Comparison of ENCODE assay signal across 12 cellular contexts in genomic region chr17:64277831-64278562, GRCh38. TPM values are rescaled to one million over a fixed set of nuclear protein-coding genes. Genes with fewer than 3 reads are reported as not detected.
DNase-seq lines count a peak whose midpoint lies in the region; ATAC-seq and TF ChIP-seq lines count a peak whose summit lies in the region.
"Had no signal": no experiment of that assay in that cellular context is flagged by ENCODE, and none has a peak within 500 bp of the region (broad histone marks: within the 10 kb centered on the region; RNA-seq: fewer than 3 reads in every experiment).

No MANE protein-coding gene starts in this region.

- peaks cover 0 to 8% (median 4%) of the 10 kb centered on the region in 4 donors for H3K4me1 ChIP-seq in liver (ENCODE audit: control insufficient read depth in 4 of 4, insufficient read depth in 4 of 4, low read length in 3 of 4)

- no peaks in the 10 kb centered on the region for H3K9me3 ChIP-seq in liver (ENCODE audit: control insufficient read depth in 4 of 4, low read length in 3 of 4)
- H3K9me3 ChIP-seq: MG63 had no signal

- 87% methylated on average over 7 of the region's 7 CpGs for WGBS in liver

- H3K27me3 Mint-ChIP-seq in HFFc6 (ENCODE audit: insufficient read depth): no peaks in the 10 kb centered on the region; the same call in 1 of the 2 replicates
- H3K27me3 Mint-ChIP-seq: activated CD4-positive, alpha-beta memory T cell treated with anti-CD3 and anti-CD28 coated beads, Interleukin-2, amount 10 ng/mL, durations not matched to agents 7 days and 5 days; activated naive CD8-positive, alpha-beta T cell treated with anti-CD3 and anti-CD28 coated beads, Interleukin-2, amount 10 ng/mL, durations not matched to agents 7 days and 5 days; naive B cell had no signal

- TF ChIP-seq CTCF in liver (IDR thresholded peaks at IDR 0.05; ENCODE audit: low read depth, low read length, missing input control) (no peak), HFFc6 (IDR thresholded peaks at IDR 0.05) (no peak)

- no peak overlapping the region; the same call in 1 of the 2 replicates for H3K27ac Mint-ChIP-seq in HFFc6
- H3K27ac Mint-ChIP-seq: activated CD4-positive, alpha-beta memory T cell treated with anti-CD3 and anti-CD28 coated beads, Interleukin-2, amount 10 ng/mL, durations not matched to agents 7 days and 5 days; activated naive CD8-positive, alpha-beta T cell treated with anti-CD3 and anti-CD28 coated beads, Interleukin-2, amount 10 ng/mL, durations not matched to agents 7 days and 5 days had no signal

- no peaks in the 10 kb centered on the region for H3K27me3 ChIP-seq in liver (ENCODE audit: control insufficient read depth in 4 of 4, insufficient read depth in 4 of 4, low read length in 3 of 4)
- H3K27me3 ChIP-seq: MG63 had no signal

- H3K36me3 ChIP-seq in liver (ENCODE audit: control insufficient read depth in 4 of 4, insufficient read depth in 3 of 4, low read depth in 1 of 4, low read length in 3 of 4): no peaks in the 10 kb centered on the region
- H3K36me3 ChIP-seq: MG63 had no signal

- no peaks in the 10 kb centered on the region for H3K9me3 Mint-ChIP-seq in HFFc6
- H3K9me3 Mint-ChIP-seq: activated CD4-positive, alpha-beta memory T cell treated with anti-CD3 and anti-CD28 coated beads, Interleukin-2, amount 10 ng/mL, durations not matched to agents 7 days and 5 days; activated naive CD8-positive, alpha-beta T cell treated with anti-CD3 and anti-CD28 coated beads, Interleukin-2, amount 10 ng/mL, durations not matched to agents 7 days and 5 days; naive B cell had no signal

- TF ChIP-seq RAD21 in liver (IDR thresholded peaks at IDR 0.05): peak in 1 of 2 donors; percentile 7

- H3K4me3 ChIP-seq in liver (ENCODE audit: low read depth in 1 of 3, low read length in 3 of 3): no peak overlapping the region
- H3K4me3 ChIP-seq: MG63 had no signal

- peaks cover 18% of the 10 kb centered on the region for H3K4me1 Mint-ChIP-seq in HFFc6 (ENCODE audit: low read depth)

- no peak overlapping the region for H3K9ac ChIP-seq in liver (ENCODE audit: low read depth in 1 of 2, low read length in 2 of 2)

- H3K27ac ChIP-seq in cingulate gyrus (ENCODE audit: low read depth, low read length): peak overlapping the region; percentile 55
- no peak overlapping the region for H3K27ac ChIP-seq in liver (ENCODE audit: low read depth in 1 of 2, low read length in 2 of 2)

- no peaks in the 10 kb centered on the region for H3K36me3 Mint-ChIP-seq in HFFc6 (ENCODE audit: low read depth)
- H3K36me3 Mint-ChIP-seq: activated naive CD8-positive, alpha-beta T cell treated with anti-CD3 and anti-CD28 coated beads, Interleukin-2, amount 10 ng/mL, durations not matched to agents 7 days and 5 days; naive B cell had no signal

- ATAC-seq in HG02642 (IDR thresholded peaks at IDR 0.05; ENCODE audit: poor library complexity, unreplicated experiment) (no peak), HG03457 (IDR thresholded peaks at IDR 0.05; ENCODE audit: unreplicated experiment) (no peak)

- no peak overlapping the region for H3K4me3 Mint-ChIP-seq in HFFc6
- H3K4me3 Mint-ChIP-seq: activated CD4-positive, alpha-beta memory T cell treated with anti-CD3 and anti-CD28 coated beads, Interleukin-2, amount 10 ng/mL, durations not matched to agents 7 days and 5 days; activated naive CD8-positive, alpha-beta T cell treated with anti-CD3 and anti-CD28 coated beads, Interleukin-2, amount 10 ng/mL, durations not matched to agents 7 days and 5 days had no signal

- DNase-seq in MV-4-11 (lab: John Stamatoyannopoulos, UW) (peak; percentile 79), superior temporal gyrus (ENCODE audit: extremely low spot score) (peak; percentile 70), HFFc6 (no peak)
- DNase-seq: activated naive CD8-positive, alpha-beta T cell treated with anti-CD3 and anti-CD28 coated beads, Interleukin-2, amount 10 ng/mL, durations not matched to agents 7 days and 5 days; naive B cell; NCI-H748 treated with DMSO at 0.1 percent for 48 hours had no signal

TF ChIP-seq in liver, 16 proteins besides CTCF, POLR2A, EP300 and RAD21:
- TF ChIP-seq NR2F2 (IDR thresholded peaks at IDR 0.05): peak; percentile 12
- TF ChIP-seq FOXA1 (IDR thresholded peaks at IDR 0.05): no peak
- TF ChIP-seq GABPA (IDR thresholded peaks at IDR 0.05 in 1 of 2, conservative IDR thresholded peaks at IDR 0.05 in 1 of 2): no peak
- no peak for TF ChIP-seq YY1 (IDR thresholded peaks at IDR 0.05)
- TF ChIP-seq EGR1 (IDR thresholded peaks at IDR 0.05; ENCODE audit: low read depth in 2 of 2): no peak
- TF ChIP-seq REST (IDR thresholded peaks at IDR 0.05): no peak
- TF ChIP-seq JUND (IDR thresholded peaks at IDR 0.05): no peak

RNA-seq across cellular contexts. Expression of gene TEX2, which starts 14.9 kb away (rescaled TPM):
- total RNA-seq in liver: 10 to 100 TPM; 33.5 to 39.8 TPM
- polyA plus RNA-seq in liver: 10 to 100 TPM; 15.9 to 22.9 TPM
- 10 to 100 TPM; 41.2 to 58.7 (median 44.4) TPM for total RNA-seq in HFFc6 (2021; fragmentation: NEBNext Ultra II Directional; extraction: Animal tissue kit (Norgen Biotek cat#: 25700))
